ENCODE assay signal across 8 cellular contexts in the genomic region with DNA sequence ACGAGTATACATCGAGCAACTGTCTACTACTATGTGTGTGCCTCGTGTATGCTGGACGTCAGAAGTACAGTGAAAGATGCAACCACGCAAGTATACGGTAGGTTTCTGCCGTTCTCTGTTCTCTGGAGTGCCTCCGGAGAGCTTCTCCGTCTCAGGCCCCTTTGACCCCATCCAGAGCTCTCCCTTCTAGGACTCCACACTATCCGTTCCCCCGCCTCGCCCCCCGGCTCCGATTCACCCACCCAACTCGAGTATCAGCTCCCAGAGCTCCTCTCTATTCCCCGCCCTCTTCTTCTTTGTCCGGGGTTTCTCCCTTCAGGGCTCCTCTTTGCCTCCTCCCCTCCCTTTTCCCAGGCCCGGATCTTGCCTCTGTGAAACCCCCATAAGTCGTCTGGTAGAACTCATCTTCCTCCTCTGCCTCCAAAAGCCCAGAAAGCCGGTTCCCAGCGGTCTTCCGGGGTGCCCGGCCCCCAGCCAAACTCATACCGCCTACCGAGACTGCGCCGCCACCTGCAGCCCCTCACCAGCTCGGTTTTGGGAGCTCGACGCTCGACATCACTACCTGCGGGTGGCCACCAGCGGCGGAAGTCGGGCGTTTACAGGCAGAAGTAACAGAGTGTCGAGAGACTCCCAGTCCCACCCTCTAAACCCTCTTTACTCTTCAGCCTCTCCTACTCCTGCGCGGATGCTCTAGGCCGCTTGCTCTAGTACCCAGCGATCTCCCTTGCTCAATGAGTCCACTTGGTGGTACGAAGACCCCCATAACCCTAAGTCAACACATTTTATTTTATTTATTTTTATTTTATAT. TPM values are rescaled to one million over a fixed set of nuclear protein-coding genes. Genes with fewer than 3 reads are reported as not detected.
DNase-seq lines count a peak whose midpoint lies in the region; ATAC-seq and TF ChIP-seq lines count a peak whose summit lies in the region.

A gene with protein sequence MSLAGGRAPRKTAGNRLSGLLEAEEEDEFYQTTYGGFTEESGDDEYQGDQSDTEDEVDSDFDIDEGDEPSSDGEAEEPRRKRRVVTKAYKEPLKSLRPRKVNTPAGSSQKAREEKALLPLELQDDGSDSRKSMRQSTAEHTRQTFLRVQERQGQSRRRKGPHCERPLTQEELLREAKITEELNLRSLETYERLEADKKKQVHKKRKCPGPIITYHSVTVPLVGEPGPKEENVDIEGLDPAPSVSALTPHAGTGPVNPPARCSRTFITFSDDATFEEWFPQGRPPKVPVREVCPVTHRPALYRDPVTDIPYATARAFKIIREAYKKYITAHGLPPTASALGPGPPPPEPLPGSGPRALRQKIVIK (minus strand): TSS at position 560 of the 808 bp plus-strand sequence. CDS start 76 bp downstream, at position 484.

- H3K27ac ChIP-seq in BLaER1 treated with 17β-estradiol and CSF1 and Interleukin-3, amounts not matched to agents 10 nM and 100 nM, result peak within 1 kb of the TSS; percentile 74 to 93 (median 88)
- peak within 1 kb of the TSS; percentile 80 to 83 for H3K27ac ChIP-seq in left lung

- H3K36me3 ChIP-seq in BLaER1 treated with 17β-estradiol and CSF1 and Interleukin-3, amounts not matched to agents 10 nM and 100 nM, result peaks cover 12 to 26% (median 22%) of the 10 kb centered on the region in 11 experiments
- peaks cover 0 to 11% of the 10 kb centered on the region in 2 donors for H3K36me3 ChIP-seq in left lung

- H3K4me1 ChIP-seq in BLaER1 treated with 17β-estradiol and CSF1 and Interleukin-3, amounts not matched to agents 10 nM and 100 nM, result peaks cover 22 to 29% (median 24%) of the 10 kb centered on the region in 10 experiments
- H3K4me1 ChIP-seq in left lung, result peaks cover 7 to 24% of the 10 kb centered on the region in 2 donors

- DNase-seq in NCI-H748 treated with DMSO at 0.1 percent for 48 hours (lab: John Stamatoyannopoulos, UW) (peak; percentile 77), dedifferentiated amniotic fluid mesenchymal stem cell (ENCODE audit: extremely low spot score) (peak; percentile 91), left lung (peak; percentile 90 to 93)
- peak; percentile 80 for DNase-seq in activated CD4-positive, alpha-beta T cell treated with anti-CD3 and anti-CD28 coated beads, Interleukin-2, amount 50 U/mL, for 1 hour
- peak; percentile 74 to 77 for DNase-seq in stimulated activated CD4-positive, alpha-beta T cell treated with anti-CD3 and anti-CD28 coated beads, Interleukin-2, amount 100 ng/mL, for 48 hours

- no peaks in the 10 kb centered on the region for H3K9me3 ChIP-seq in BLaER1 treated with 17β-estradiol and CSF1 and Interleukin-3, amounts not matched to agents 10 nM and 100 nM (replicated peaks in 1 of 11)
- no peaks in the 10 kb centered on the region for H3K9me3 ChIP-seq in left lung

- peaks cover 0 to 9% (median 0%) of the 10 kb centered on the region in 11 experiments; a peak in 3 of 22 replicates for H4K20me1 ChIP-seq in BLaER1 treated with 17β-estradiol and CSF1 and Interleukin-3, amounts not matched to agents 10 nM and 100 nM

- peak within 1 kb of the TSS; percentile 80 to 94 (median 88) for H3K9ac ChIP-seq in BLaER1 treated with 17β-estradiol and CSF1 and Interleukin-3, amounts not matched to agents 10 nM and 100 nM

- H3K27me3 ChIP-seq in BLaER1 treated with 17β-estradiol and CSF1 and Interleukin-3, amounts not matched to agents 10 nM and 100 nM, result no peaks in the 10 kb centered on the region
- no peaks in the 10 kb centered on the region for H3K27me3 ChIP-seq in left lung

- intact Hi-C loops in left lung (cut with DNase I), result loop anchor here in 1 of 2 donors (10.0 kb wide), 1 partner anchor 65 kb away; a partner anchor contains a TSS

- peak in 1 of 2 donors; percentile 27 for TF ChIP-seq CTCF in left lung (IDR thresholded peaks at IDR 0.05)

- ATAC-seq in GM19351 (IDR thresholded peaks at IDR 0.05; ENCODE audit: unreplicated experiment) (peak; percentile 83), HG03520 (IDR thresholded peaks at IDR 0.05; ENCODE audit: unreplicated experiment) (peak; percentile 89), left lung (peak; percentile 99)

- H3K4me3 ChIP-seq in BLaER1 treated with 17β-estradiol and CSF1 and Interleukin-3, amounts not matched to agents 10 nM and 100 nM, result peak within 1 kb of the TSS; percentile 67 to 89 (median 79)
- H3K4me3 ChIP-seq in left lung, result peak within 1 kb of the TSS; percentile 73 to 78

- H3K4me2 ChIP-seq in BLaER1 treated with 17β-estradiol and CSF1 and Interleukin-3, amounts not matched to agents 10 nM and 100 nM, result peak within 1 kb of the TSS; percentile 88 to 98 (median 94)

RNA-seq across cellular contexts. Expression of the gene that starts here (rescaled TPM):
- total RNA-seq in left lung, result 10 to 100 TPM; 40.5 to 41.3 TPM

Comparison
In these comparisons a context has a peak if more than half of its experiments do, and no peak if none do; other contexts are left out.
1. Peak in every context shown above with its lines: DNase-seq, ATAC-seq, H3K4me3 ChIP-seq and H3K27ac ChIP-seq.